In the genomic region with DNA sequence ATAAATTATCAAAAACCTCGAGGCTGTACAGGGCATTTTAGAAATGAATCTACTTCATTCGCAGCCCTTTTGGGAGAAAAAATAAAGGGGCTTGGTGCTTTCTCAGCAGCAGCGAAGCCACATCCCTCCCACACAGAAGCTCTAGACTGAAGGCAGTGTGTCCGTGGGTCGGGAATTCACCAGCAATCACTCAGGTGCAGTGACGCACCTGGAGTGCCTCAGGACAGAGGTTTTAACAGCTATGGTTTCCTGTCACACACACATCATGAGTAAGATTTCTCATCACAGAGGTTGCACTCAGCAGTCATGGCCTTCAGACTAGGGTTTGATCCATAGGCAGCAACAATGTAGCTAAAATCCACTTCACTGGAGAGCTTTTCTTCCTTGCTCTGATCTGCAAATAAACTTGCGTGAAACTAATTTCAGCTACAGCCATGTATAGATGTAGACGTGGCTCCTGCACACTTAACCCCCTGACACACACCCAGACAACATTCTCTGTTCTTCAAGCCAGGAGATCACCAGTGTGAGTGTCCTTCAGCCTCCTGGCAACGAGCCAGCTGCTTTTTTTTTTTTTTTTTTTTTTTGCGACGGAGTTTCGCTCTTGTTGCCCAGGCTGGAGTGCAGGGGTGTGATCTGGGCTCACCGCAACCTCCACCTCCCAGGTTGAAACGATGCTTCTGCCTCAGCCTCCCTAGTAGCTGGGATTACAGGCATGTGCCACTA, we compare ENCODE assay signal across 18 cellular contexts.
"Had no signal": no experiment of that assay in that cellular context is flagged by ENCODE, and none has a peak within 500 bp of the region (broad histone marks: within the 10 kb centered on the region; RNA-seq: fewer than 3 reads in every experiment).

No MANE protein-coding gene starts in this region.

- H3K9me3 ChIP-seq: lower lobe of right lung, neutrophil, right atrium auricular region had no signal

- H3K27ac Mint-ChIP-seq: activated naive CD8-positive, alpha-beta T cell treated with anti-CD3 and anti-CD28 coated beads, Interleukin-2, amount 10 ng/mL, durations not matched to agents 7 days and 5 days; naive thymus-derived CD4-positive, alpha-beta T cell had no signal

- DNase-seq: activated gamma-delta T cell; activated naive CD8-positive, alpha-beta T cell treated with anti-CD3 and anti-CD28 coated beads, Interleukin-2, amount 10 ng/mL, durations not matched to agents 7 days and 5 days; activated T-cell treated with anti-CD3 and anti-CD28 coated beads, Interleukin-2, amount 50 U/mL, for 1 hour; central memory CD4-positive, alpha-beta T cell; effector CD8-positive, alpha-beta T cell; erythroblast; hippocampal formation; kidney glomerular epithelial cell; lower lobe of right lung; naive thymus-derived CD4-positive, alpha-beta T cell; substantia nigra; SW 1271; trophoblast cell had no signal

- H3K4me3 ChIP-seq: coronary artery, lower lobe of right lung, right atrium auricular region, smooth muscle cell had no signal

- H3K27me3 Mint-ChIP-seq: activated naive CD8-positive, alpha-beta T cell treated with anti-CD3 and anti-CD28 coated beads, Interleukin-2, amount 10 ng/mL, durations not matched to agents 7 days and 5 days; naive thymus-derived CD4-positive, alpha-beta T cell had no signal

- H3K9me3 Mint-ChIP-seq: activated naive CD8-positive, alpha-beta T cell treated with anti-CD3 and anti-CD28 coated beads, Interleukin-2, amount 10 ng/mL, durations not matched to agents 7 days and 5 days; naive thymus-derived CD4-positive, alpha-beta T cell had no signal

- H3K27ac ChIP-seq: coronary artery, lower lobe of right lung, neutrophil, right atrium auricular region had no signal

- H3K27me3 ChIP-seq: neutrophil, right atrium auricular region had no signal

- H3K4me1 Mint-ChIP-seq: activated naive CD8-positive, alpha-beta T cell treated with anti-CD3 and anti-CD28 coated beads, Interleukin-2, amount 10 ng/mL, durations not matched to agents 7 days and 5 days had no signal

- H3K4me1 ChIP-seq: lower lobe of right lung, right atrium auricular region had no signal

- ATAC-seq: activated CD4-positive, CD25-positive, alpha-beta regulatory T cell treated with anti-CD3 and anti-CD28 coated beads, Interleukin-2, amount 50 U/mL, for 24 hours; lower lobe of right lung; naive thymus-derived CD4-positive, alpha-beta T cell had no signal

- H3K4me3 Mint-ChIP-seq: activated naive CD8-positive, alpha-beta T cell treated with anti-CD3 and anti-CD28 coated beads, Interleukin-2, amount 10 ng/mL, durations not matched to agents 7 days and 5 days; naive thymus-derived CD4-positive, alpha-beta T cell had no signal
